Comparison of ENCODE assay signal across 8 cellular contexts in genomic region chr2:230797515-230798495, GRCh38.
DNase-seq lines count a peak whose midpoint lies in the region; ATAC-seq and TF ChIP-seq lines count a peak whose summit lies in the region.

No MANE protein-coding gene starts in this region.

- H3K36me3 ChIP-seq in cardiac muscle cell (no peaks in the 10 kb centered on the region), OCI-LY1 (ENCODE audit: insufficient read depth, low read length) (peaks cover 70% of the 10 kb centered on the region), stomach (peaks cover 17 to 42% (median 35%) of the 10 kb centered on the region in 4 donors), MM.1S (replicated peaks; ENCODE audit: insufficient read depth, low read length) (no peaks in the 10 kb centered on the region; the same call in 1 of the 2 replicates)

- H3K4me2 ChIP-seq in OCI-LY1 (ENCODE audit: low read length): peak overlapping the region; percentile 49
- no peak overlapping the region for H3K4me2 ChIP-seq in MM.1S (ENCODE audit: low read depth, low read length)

- no peaks in the 10 kb centered on the region for H3K9me3 ChIP-seq in cardiac muscle cell (ENCODE audit: low read depth)
- peaks cover 6% of the 10 kb centered on the region; the same call in 1 of the 2 replicates for H3K9me3 ChIP-seq in OCI-LY1 (ENCODE audit: low read length)
- no peaks in the 10 kb centered on the region for H3K9me3 ChIP-seq in stomach
- H3K9me3 ChIP-seq in MM.1S (replicated peaks; ENCODE audit: insufficient read depth, low read length): no peaks in the 10 kb centered on the region

- H3K9me2 ChIP-seq in OCI-LY1 (ENCODE audit: low read depth, low read length) (no peaks in the 10 kb centered on the region), MM.1S (replicated peaks; ENCODE audit: insufficient read depth, low read length) (no peaks in the 10 kb centered on the region)

- H3F3A ChIP-seq in OCI-LY1 (ENCODE audit: insufficient read depth, low read length): 0 out of 2 replicates have a peak, but pooled peaks cover 7% of the 10 kb centered on the region
- H3F3A ChIP-seq in MM.1S (ENCODE audit: insufficient read depth, low read length): no peaks in the 10 kb centered on the region

- peak overlapping the region; percentile 8 for H3K27ac ChIP-seq in cardiac muscle cell
- H3K27ac ChIP-seq in OCI-LY1 (ENCODE audit: low read depth, low read length, poor library complexity, severe bottlenecking): peak overlapping the region; percentile 77
- H3K27ac ChIP-seq in stomach: peak overlapping the region in 4 of 5 donors; percentile 26 to 84 (median 68)
- H3K27ac ChIP-seq in MM.1S (ENCODE audit: low read length): no peak overlapping the region

- H3K9ac ChIP-seq in OCI-LY1 (ENCODE audit: low read length) (peak overlapping the region; percentile 27; the same call in 1 of the 2 replicates), MM.1S (ENCODE audit: low read length) (no peak overlapping the region)

- intact Hi-C loops in Right ventricle myocardium inferior (cut with DNase I): loop anchor here (2.0 kb wide), 1 partner anchor 85 kb away; the partner anchor contains the start of gene CAB39
- intact Hi-C loops in stomach (cut with DNase I; ENCODE audit: low total_unique reads): no loop called here

- H3K4me1 ChIP-seq in cardiac muscle cell (ENCODE audit: low read depth) (peaks cover 6% of the 10 kb centered on the region), OCI-LY1 (ENCODE audit: insufficient read depth, low read length, severe bottlenecking) (peaks cover 26% of the 10 kb centered on the region), stomach (peaks cover 24 to 65% (median 50%) of the 10 kb centered on the region in 4 donors), MM.1S (ENCODE audit: low read length) (no peaks in the 10 kb centered on the region)

- H2AFZ ChIP-seq in OCI-LY1 (ENCODE audit: low read length): no peak overlapping the region
- no peak overlapping the region for H2AFZ ChIP-seq in MM.1S (ENCODE audit: low read length)

- H3K79me2 ChIP-seq in OCI-LY1 (ENCODE audit: insufficient read depth, low read length) (no peaks in the 10 kb centered on the region), MM.1S (ENCODE audit: low read length) (0 out of 2 replicates have a peak, but pooled peaks cover 2% of the 10 kb centered on the region)

- H4K20me1 ChIP-seq in OCI-LY1 (ENCODE audit: insufficient read depth, low read length): no peaks in the 10 kb centered on the region
- H4K20me1 ChIP-seq in MM.1S (ENCODE audit: insufficient read depth, low read length): no peaks in the 10 kb centered on the region

- TF ChIP-seq EP300 in stomach (IDR thresholded peaks at IDR 0.05): no peak

- no peak for TF ChIP-seq POLR2A in stomach (IDR thresholded peaks at IDR 0.05)

- no peak for ATAC-seq in Right ventricle myocardium inferior
- ATAC-seq in HG03457 (IDR thresholded peaks at IDR 0.05; ENCODE audit: unreplicated experiment): no peak

- DNase-seq in cardiac muscle cell (ENCODE audit: low read depth in 1 of 2, low spot score in 1 of 2): peak in 1 of 2 donors; percentile 40
- DNase-seq in Right ventricle myocardium inferior (ENCODE audit: missing footprints): no peak
- DNase-seq in fibroblast of pulmonary artery (ENCODE audit: low read depth): peak; percentile 40
- no peak for DNase-seq in stomach
- no peak for DNase-seq in kidney glomerular epithelial cell (lab: John Stamatoyannopoulos, UW)
- DNase-seq in MM.1S: no peak

- H3K27me3 ChIP-seq in cardiac muscle cell (no peaks in the 10 kb centered on the region), OCI-LY1 (ENCODE audit: insufficient read depth, low read length) (no peaks in the 10 kb centered on the region), stomach (no peaks in the 10 kb centered on the region), MM.1S (replicated peaks; ENCODE audit: insufficient read depth, low read length) (no peaks in the 10 kb centered on the region)

- WGBS in stomach, 5 donors: 69 to 82% (median 81%) methylated on average over 8 of the region's 8 CpGs

- TF ChIP-seq CTCF in cardiac muscle cell (IDR thresholded peaks at IDR 0.05; ENCODE audit: low read depth, low read length) (no peak), OCI-LY1 (IDR thresholded peaks at IDR 0.05; ENCODE audit: low read length) (no peak), fibroblast of pulmonary artery (IDR thresholded peaks at IDR 0.05; ENCODE audit: low read length, missing control alignments) (no peak), stomach (IDR thresholded peaks at IDR 0.05) (no peak), MM.1S (IDR thresholded peaks at IDR 0.05; ENCODE audit: low read length) (no peak)

- H3K4me3 ChIP-seq in cardiac muscle cell (no peak overlapping the region), OCI-LY1 (ENCODE audit: low read depth, low read length, poor library complexity, severe bottlenecking) (peak overlapping the region; percentile 5), fibroblast of pulmonary artery (replicated peaks; ENCODE audit: low read depth, low read length) (no peak overlapping the region), stomach (no peak overlapping the region), MM.1S (ENCODE audit: low read length) (no peak overlapping the region)
